Comparison of ENCODE assay signal across 27 cellular contexts in the genomic region with DNA sequence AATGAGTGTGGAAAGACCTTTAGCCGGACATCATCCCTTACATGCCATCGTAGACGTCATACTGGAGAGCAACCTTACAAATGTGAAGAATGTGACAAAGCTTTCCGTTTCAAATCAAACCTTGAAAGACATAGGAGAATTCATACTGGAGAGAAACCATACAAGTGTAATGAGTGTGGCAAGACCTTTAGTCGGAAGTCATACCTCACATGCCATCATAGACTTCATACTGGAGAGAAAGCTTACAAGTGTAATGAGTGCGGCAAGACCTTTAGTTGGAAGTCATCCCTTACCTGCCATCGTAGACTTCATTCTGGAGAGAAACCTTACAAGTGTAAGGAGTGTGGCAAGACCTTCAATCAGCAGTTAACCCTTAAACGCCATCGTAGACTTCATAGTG.
"Had no signal": no experiment of that assay in that cellular context is flagged by ENCODE, and none has a peak within 500 bp of the region (broad histone marks: within the 10 kb centered on the region; RNA-seq: fewer than 3 reads in every experiment).

No MANE protein-coding gene starts in this region.

- H3K27ac ChIP-seq: dorsolateral prefrontal cortex, esophagus muscularis mucosa, foreskin keratinocyte, gastroesophageal sphincter, heart left ventricle, hepatocyte, psoas muscle, skin epidermis, spleen, testis, tibial artery had no signal

- H3K4me1 Mint-ChIP-seq: naive thymus-derived CD8-positive, alpha-beta T cell; nephron progenitor cell; stimulated activated memory B cell treated with anti-CD40 and anti-IgM and Interleukin-4, amounts not matched to agents 10 μg/mL and 1 μg/mL and 100 μg/mL, for 72 hours had no signal

- ATAC-seq: foreskin keratinocyte; gastroesophageal sphincter; heart left ventricle; left lobe of liver; naive thymus-derived CD8-positive, alpha-beta T cell; psoas muscle; right cardiac atrium; stimulated activated memory B cell treated with anti-CD40 and anti-IgM and Interleukin-4, amounts not matched to agents 10 μg/mL and 1 μg/mL and 100 μg/mL, for 72 hours; stimulated activated naive CD8-positive, alpha-beta T cell treated with anti-CD3 and anti-CD28 coated beads, Interleukin-15, Interleukin-2, amounts not matched to agents 100 U/mL and 50 U/mL, for 24 hours had no signal

- H3K27me3 ChIP-seq: dorsolateral prefrontal cortex, esophagus muscularis mucosa, foreskin keratinocyte, gastroesophageal sphincter, heart left ventricle, hepatocyte, spleen, testis, tibial artery had no signal

- H3K4me3 ChIP-seq: dorsolateral prefrontal cortex, esophagus muscularis mucosa, gastroesophageal sphincter, heart left ventricle, hepatocyte, psoas muscle, skin epidermis, testis, tibial artery had no signal

- DNase-seq: dorsolateral prefrontal cortex; effector CD4-positive, alpha-beta T cell; foreskin keratinocyte; heart left ventricle; kidney; mesenchymal stem cell; midbrain; naive thymus-derived CD8-positive, alpha-beta T cell; nephron progenitor cell; nucleus accumbens; psoas muscle; right cardiac atrium; spleen; stimulated activated CD4-positive, alpha-beta T cell treated with anti-CD3 and anti-CD28 coated beads, Interleukin-4, amount 100 ng/mL, for 4 hours; stimulated activated naive CD8-positive, alpha-beta T cell treated with anti-CD3 and anti-CD28 coated beads, Interleukin-15, Interleukin-2, amounts not matched to agents 100 U/mL and 50 U/mL, for 24 hours; substantia nigra; testis; tibial artery had no signal

- H3K9me3 ChIP-seq: testis had no signal

- H3K4me3 Mint-ChIP-seq: naive thymus-derived CD8-positive, alpha-beta T cell; nephron progenitor cell; stimulated activated memory B cell treated with anti-CD40 and anti-IgM and Interleukin-4, amounts not matched to agents 10 μg/mL and 1 μg/mL and 100 μg/mL, for 72 hours; type B pancreatic cell had no signal

- FAIRE-seq: colon, endothelial cell of umbilical vein, kidney had no signal

- H2AFZ ChIP-seq: hepatocyte had no signal

- H3K27me3 Mint-ChIP-seq: naive thymus-derived CD8-positive, alpha-beta T cell; stimulated activated memory B cell treated with anti-CD40 and anti-IgM and Interleukin-4, amounts not matched to agents 10 μg/mL and 1 μg/mL and 100 μg/mL, for 72 hours; type B pancreatic cell had no signal

- H3K4me1 ChIP-seq: esophagus muscularis mucosa, foreskin keratinocyte, gastroesophageal sphincter, heart left ventricle, psoas muscle, spleen, testis, tibial artery had no signal

- H3K4me2 ChIP-seq: hepatocyte had no signal

- H3K79me2 ChIP-seq: hepatocyte had no signal

- H3K27ac Mint-ChIP-seq: naive thymus-derived CD8-positive, alpha-beta T cell; nephron progenitor cell; stimulated activated memory B cell treated with anti-CD40 and anti-IgM and Interleukin-4, amounts not matched to agents 10 μg/mL and 1 μg/mL and 100 μg/mL, for 72 hours; type B pancreatic cell had no signal
